26 cellular contexts compared by ENCODE assay signal in the genomic region with DNA sequence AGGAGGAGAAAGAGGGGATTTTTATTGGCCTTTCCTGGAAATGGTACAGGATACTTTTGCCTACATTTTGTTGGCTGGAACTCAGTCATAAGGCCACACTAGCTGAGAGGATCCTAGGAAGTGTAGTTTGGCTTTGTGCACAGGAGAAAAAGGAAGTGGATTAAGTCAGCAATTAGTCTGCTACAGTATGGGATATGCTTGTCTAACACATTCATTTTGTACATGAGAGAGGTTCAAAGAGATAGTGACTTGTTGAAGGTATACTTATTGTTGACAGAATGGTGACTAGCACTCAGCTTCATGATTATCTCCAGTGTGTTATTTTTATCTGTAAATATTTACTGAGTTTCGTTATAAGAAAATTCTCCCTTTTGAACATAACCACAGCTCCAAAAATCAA.
DNase-seq lines count a peak whose midpoint lies in the region; ATAC-seq lines count a peak whose summit lies in the region.
"Had no signal": no experiment of that assay in that cellular context is flagged by ENCODE, and none has a peak within 500 bp of the region (broad histone marks: within the 10 kb centered on the region; RNA-seq: fewer than 3 reads in every experiment).

No MANE protein-coding gene starts in this region.

- intact Hi-C loops in dendritic cell treated with granulocyte-macrophage colony-stimulating factor and Interleukin-4, amounts not matched to agents 40 ng/mL and 50 ng/mL, for 4 days (cut with micrococcal nuclease): no loop called here

- H3K27me3 Mint-ChIP-seq in stimulated activated naive CD8-positive, alpha-beta T cell treated with anti-CD3 and anti-CD28 coated beads, Interleukin-15, Interleukin-2, amounts not matched to agents 100 ng/mL and 50 ng/mL, for 24 hours: no peaks in the 10 kb centered on the region
- no peaks in the 10 kb centered on the region for H3K27me3 Mint-ChIP-seq in dendritic cell treated with granulocyte-macrophage colony-stimulating factor and Interleukin-4, amounts not matched to agents 40 ng/mL and 50 ng/mL, for 4 days
- H3K27me3 Mint-ChIP-seq: activated naive CD4-positive, alpha-beta T cell treated with anti-CD3 and anti-CD28 coated beads, Interleukin-2, amount 50 U/mL, for 24 hours; effector memory CD8-positive, alpha-beta T cell; T-cell had no signal

- no peak overlapping the region for H3K27ac ChIP-seq in substantia nigra (ENCODE audit: low read depth, low read length, poor library complexity, severe bottlenecking)
- H3K27ac ChIP-seq: C4-2B, cardiac muscle cell, coronary artery, heart right ventricle, pancreas, SJCRH30, skin epidermis, suprapubic skin had no signal

- H3K36me3 Mint-ChIP-seq in stimulated activated naive CD8-positive, alpha-beta T cell treated with anti-CD3 and anti-CD28 coated beads, Interleukin-15, Interleukin-2, amounts not matched to agents 100 ng/mL and 50 ng/mL, for 24 hours (ENCODE audit: low read depth): peaks cover 83% of the 10 kb centered on the region
- H3K36me3 Mint-ChIP-seq in dendritic cell treated with granulocyte-macrophage colony-stimulating factor and Interleukin-4, amounts not matched to agents 40 ng/mL and 50 ng/mL, for 4 days (ENCODE audit: low read depth): peaks cover 97% of the 10 kb centered on the region

- H3K4me3 Mint-ChIP-seq in stimulated activated naive CD8-positive, alpha-beta T cell treated with anti-CD3 and anti-CD28 coated beads, Interleukin-15, Interleukin-2, amounts not matched to agents 100 ng/mL and 50 ng/mL, for 24 hours: no peak overlapping the region
- H3K4me3 Mint-ChIP-seq in dendritic cell treated with granulocyte-macrophage colony-stimulating factor and Interleukin-4, amounts not matched to agents 40 ng/mL and 50 ng/mL, for 4 days: no peak overlapping the region
- H3K4me3 Mint-ChIP-seq: activated naive CD4-positive, alpha-beta T cell treated with anti-CD3 and anti-CD28 coated beads, Interleukin-2, amount 50 U/mL, for 24 hours; effector memory CD8-positive, alpha-beta T cell; T-cell had no signal

- H3K4me1 Mint-ChIP-seq in stimulated activated naive CD8-positive, alpha-beta T cell treated with anti-CD3 and anti-CD28 coated beads, Interleukin-15, Interleukin-2, amounts not matched to agents 100 ng/mL and 50 ng/mL, for 24 hours (ENCODE audit: low read depth): peaks cover 28% of the 10 kb centered on the region
- peaks cover 18% of the 10 kb centered on the region for H3K4me1 Mint-ChIP-seq in dendritic cell treated with granulocyte-macrophage colony-stimulating factor and Interleukin-4, amounts not matched to agents 40 ng/mL and 50 ng/mL, for 4 days (ENCODE audit: low read depth)

- H3K27ac Mint-ChIP-seq in stimulated activated naive CD8-positive, alpha-beta T cell treated with anti-CD3 and anti-CD28 coated beads, Interleukin-15, Interleukin-2, amounts not matched to agents 100 ng/mL and 50 ng/mL, for 24 hours: peak overlapping the region; percentile 1
- H3K27ac Mint-ChIP-seq in dendritic cell treated with granulocyte-macrophage colony-stimulating factor and Interleukin-4, amounts not matched to agents 40 ng/mL and 50 ng/mL, for 4 days: peak overlapping the region; percentile 60
- H3K27ac Mint-ChIP-seq: effector memory CD8-positive, alpha-beta T cell; T-cell had no signal

- no peak for DNase-seq in stimulated activated naive CD8-positive, alpha-beta T cell treated with anti-CD3 and anti-CD28 coated beads, Interleukin-15, Interleukin-2, amounts not matched to agents 100 U/mL and 50 U/mL, for 24 hours
- DNase-seq in OCI-M1 (lab: John Stamatoyannopoulos, UW): peak; percentile 26
- no peak for DNase-seq in substantia nigra (lab: John Stamatoyannopoulos, UW)
- DNase-seq: activated CD4-positive, CD25-positive, alpha-beta regulatory T cell treated with anti-CD3 and anti-CD28 coated beads, Interleukin-2, amount 50 U/mL, for 72 hours; activated T-cell treated with anti-CD3 and anti-CD28 coated beads, Interleukin-2, amount 50 U/mL, for 1 hour; aorta; effector memory CD8-positive, alpha-beta T cell; heart right ventricle; kidney glomerular epithelial cell; NCI-H1105; NCI-H1930; NCI-H69; pancreas; retina; SJCRH30; T-cell had no signal

- no peak for ATAC-seq in stimulated activated naive CD8-positive, alpha-beta T cell treated with anti-CD3 and anti-CD28 coated beads, Interleukin-15, Interleukin-2, amounts not matched to agents 100 U/mL and 50 U/mL, for 24 hours
- no peak for ATAC-seq in GM18868 (IDR thresholded peaks at IDR 0.05; ENCODE audit: unreplicated experiment)
- no peak for ATAC-seq in HG03025 (IDR thresholded peaks at IDR 0.05; ENCODE audit: low FRiP score, unreplicated experiment)
- ATAC-seq: effector memory CD8-positive, alpha-beta T cell; pancreas; T-cell had no signal

- no peaks in the 10 kb centered on the region for H3K9me3 Mint-ChIP-seq in stimulated activated naive CD8-positive, alpha-beta T cell treated with anti-CD3 and anti-CD28 coated beads, Interleukin-15, Interleukin-2, amounts not matched to agents 100 ng/mL and 50 ng/mL, for 24 hours
- H3K9me3 Mint-ChIP-seq in dendritic cell treated with granulocyte-macrophage colony-stimulating factor and Interleukin-4, amounts not matched to agents 40 ng/mL and 50 ng/mL, for 4 days: no peaks in the 10 kb centered on the region
- H3K9me3 Mint-ChIP-seq: activated naive CD4-positive, alpha-beta T cell treated with anti-CD3 and anti-CD28 coated beads, Interleukin-2, amount 50 U/mL, for 24 hours; effector memory CD8-positive, alpha-beta T cell; T-cell had no signal
